In the genomic region with DNA sequence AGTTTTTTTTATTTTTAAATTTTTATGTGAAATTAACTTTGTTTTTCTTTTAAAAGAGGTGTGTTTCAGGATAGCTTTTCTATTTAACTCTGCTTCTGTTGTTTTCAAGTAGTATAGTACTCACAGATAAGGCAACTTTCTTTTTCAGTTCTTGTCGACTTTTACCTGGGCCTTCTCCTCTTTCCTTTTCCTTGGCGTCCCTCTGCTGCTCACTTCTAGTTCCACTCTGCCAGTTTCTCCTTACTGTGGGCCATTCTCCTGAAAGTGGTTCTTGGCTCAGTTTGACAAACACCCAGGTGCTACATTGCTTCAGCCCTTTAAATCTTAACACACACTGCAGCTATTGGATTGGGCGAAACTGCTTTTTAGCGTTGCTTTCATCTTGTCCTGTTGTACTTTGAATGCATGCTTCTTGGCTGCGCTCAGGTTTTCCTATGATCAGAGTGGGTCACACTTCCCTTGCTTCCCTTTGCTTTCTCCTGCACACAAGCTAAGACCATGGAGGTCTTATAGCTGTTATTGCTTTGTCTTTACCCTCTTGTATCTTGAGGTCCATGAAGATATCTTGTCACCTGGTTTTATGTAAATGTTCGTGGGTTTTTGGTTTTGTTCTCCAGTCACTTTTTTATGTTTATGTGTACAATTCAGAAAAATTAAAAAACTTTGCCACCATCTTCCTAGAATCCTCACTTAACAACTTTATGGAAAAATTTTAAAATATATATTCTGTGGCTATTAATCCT, we compare ENCODE assay signal across 15 cellular contexts. TPM values are rescaled to one million over a fixed set of nuclear protein-coding genes. Genes with fewer than 3 reads are reported as not detected.
DNase-seq lines count a peak whose midpoint lies in the region; ATAC-seq and TF ChIP-seq lines count a peak whose summit lies in the region.
"Had no signal": no experiment of that assay in that cellular context is flagged by ENCODE, and none has a peak within 500 bp of the region (broad histone marks: within the 10 kb centered on the region; RNA-seq: fewer than 3 reads in every experiment).

No MANE protein-coding gene starts in this region.

- H3K4me1 ChIP-seq in right cardiac atrium (ENCODE audit: control insufficient read depth, insufficient read depth, low read length) (no peaks in the 10 kb centered on the region), left lung (no peaks in the 10 kb centered on the region), upper lobe of right lung (no peaks in the 10 kb centered on the region)
- H3K4me1 ChIP-seq: body of pancreas, psoas muscle had no signal

- no peak for DNase-seq in right cardiac atrium
- DNase-seq in left ventricle myocardium superior: no peak
- no peak for DNase-seq in left lung
- no peak for DNase-seq in upper lobe of right lung
- no peak for DNase-seq in NOMO-1 treated with dmso at 0.1 percent for 144 hours (lab: John Stamatoyannopoulos, UW; ENCODE audit: unreplicated experiment)
- no peak for DNase-seq in stimulated activated CD4-positive, alpha-beta T cell treated with anti-CD3 and anti-CD28 coated beads, Interleukin-4, amount 100 ng/mL, for 4 hours
- no peak for DNase-seq in RKO (ENCODE audit: low spot score)
- DNase-seq: body of pancreas; DMS 273 treated with DMSO at 0.1 percent for 48 hours; NCI-H1694 treated with DMSO at 0.1 percent for 48 hours; NCI-H446; psoas muscle; stimulated activated CD4-positive, alpha-beta T cell treated with anti-CD3 and anti-CD28 coated beads, Interleukin-12 subunit alpha, Interleukin-12 subunit beta, amount 100 ng/mL, for 4 hours had no signal

- intact Hi-C loops in right cardiac atrium (cut with DNase I) (no loop called here), left ventricle myocardium superior (cut with micrococcal nuclease) (no loop called here), left lung (cut with DNase I) (no loop called here), upper lobe of right lung (cut with DNase I) (no loop called here)

- peak overlapping the region; percentile 11 for H3K27ac ChIP-seq in right cardiac atrium (ENCODE audit: low read length)
- peak overlapping the region; percentile 4 for H3K27ac ChIP-seq in KOPT-K1 (ENCODE audit: low read depth, low read length, poor library complexity, severe bottlenecking)
- peak overlapping the region; percentile 8 to 49 for H3K27ac ChIP-seq in left lung
- H3K27ac ChIP-seq in upper lobe of right lung: peak overlapping the region; percentile 44
- H3K27ac ChIP-seq: body of pancreas, hepatocyte, psoas muscle had no signal

- WGBS in right cardiac atrium: 64% methylated on average over 6 of the region's 6 CpGs

- H3K4me3 ChIP-seq in right cardiac atrium (ENCODE audit: low read length) (peak overlapping the region; percentile 26), left lung (no peak overlapping the region), upper lobe of right lung (no peak overlapping the region)
- H3K4me3 ChIP-seq: body of pancreas, hepatocyte, psoas muscle had no signal

- ATAC-seq in right cardiac atrium (peak in 1 of 2 donors; percentile 68), left ventricle myocardium superior (no peak), left lung (no peak), upper lobe of right lung (no peak)
- ATAC-seq: body of pancreas, psoas muscle had no signal

- H3K36me3 ChIP-seq in KOPT-K1 (ENCODE audit: insufficient read depth, low read length): peaks cover 82% of the 10 kb centered on the region
- peaks cover 0 to 84% of the 10 kb centered on the region in 2 donors for H3K36me3 ChIP-seq in left lung
- peaks cover 72% of the 10 kb centered on the region for H3K36me3 ChIP-seq in upper lobe of right lung

- H3K9me3 ChIP-seq in right cardiac atrium (ENCODE audit: control insufficient read depth, low read length): no peaks in the 10 kb centered on the region
- H3K9me3 ChIP-seq in KOPT-K1 (ENCODE audit: insufficient read depth, low read length, poor library complexity, severe bottlenecking): no peaks in the 10 kb centered on the region
- no peaks in the 10 kb centered on the region for H3K9me3 ChIP-seq in left lung
- no peaks in the 10 kb centered on the region for H3K9me3 ChIP-seq in upper lobe of right lung
- H3K9me3 ChIP-seq: body of pancreas, psoas muscle had no signal

- H3K27me3 ChIP-seq in right cardiac atrium (ENCODE audit: control insufficient read depth, insufficient read depth) (no peaks in the 10 kb centered on the region), left lung (no peaks in the 10 kb centered on the region), upper lobe of right lung (no peaks in the 10 kb centered on the region)
- H3K27me3 ChIP-seq: body of pancreas, hepatocyte had no signal

- TF ChIP-seq CTCF in left lung (IDR thresholded peaks at IDR 0.05): no peak
- TF ChIP-seq CTCF in upper lobe of right lung (IDR thresholded peaks at IDR 0.05): no peak

RNA-seq across cellular contexts. Expression of a gene that starts 21.6 kb away (rescaled TPM):
- 10 to 100 TPM; 17.7 to 22.3 (median 20.5) TPM for total RNA-seq in right cardiac atrium
- 9.8 TPM for polyA plus RNA-seq in right cardiac atrium
- 19.3 TPM for total RNA-seq in left ventricle myocardium superior
- total RNA-seq in left lung: 10 to 100 TPM; 23.5 to 23.6 TPM
- 27.8 TPM for total RNA-seq in upper lobe of right lung

RNA-seq across cellular contexts. Expression of a gene that starts 21.7 kb away (rescaled TPM):
- total RNA-seq in right cardiac atrium: 100 to 1,000 TPM; 554 to 718 (median 650) TPM
- 2,294 TPM for polyA plus RNA-seq in right cardiac atrium
- total RNA-seq in left ventricle myocardium superior: 962 TPM
- 100 to 1,000 TPM; 102 to 104 TPM for total RNA-seq in left lung
- total RNA-seq in upper lobe of right lung: 76.7 TPM
